19 cellular contexts compared by ENCODE assay signal in the genomic region with DNA sequence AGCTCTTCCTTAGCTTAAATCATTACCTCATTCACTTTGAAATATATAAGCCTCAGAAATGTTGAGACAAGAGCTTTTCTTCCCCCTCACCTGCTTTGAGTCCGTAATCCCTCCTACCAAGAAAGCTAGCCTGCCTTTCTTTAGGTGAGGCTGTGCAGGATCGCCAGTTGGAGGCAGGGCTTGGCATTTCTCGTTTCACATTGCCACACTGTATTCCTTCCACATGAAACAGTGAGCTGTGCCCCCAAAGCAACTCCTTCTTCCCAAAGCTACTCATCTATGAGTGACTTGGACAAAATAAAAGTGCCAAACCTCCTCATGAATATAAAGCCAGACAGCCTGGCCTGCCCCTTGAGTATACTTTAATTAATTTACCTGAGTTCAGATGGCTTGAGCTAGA.
"Had no signal": no experiment of that assay in that cellular context is flagged by ENCODE, and none has a peak within 500 bp of the region (broad histone marks: within the 10 kb centered on the region; RNA-seq: fewer than 3 reads in every experiment).

No MANE protein-coding gene starts in this region.

- H3K27ac Mint-ChIP-seq: immature natural killer cell, naive B cell had no signal

- H3K4me3 Mint-ChIP-seq: immature natural killer cell, naive B cell had no signal

- DNase-seq: effector memory CD4-positive, alpha-beta T cell; gastrocnemius medialis; glutamatergic neuron; immature natural killer cell; left ventricle myocardium inferior; mesenchymal stem cell; naive B cell; ovary; right cardiac atrium; small intestine; stimulated activated CD4-positive, alpha-beta T cell treated with anti-CD3 and anti-CD28 coated beads, Interleukin-12 subunit alpha, Interleukin-12 subunit beta, amount 100 ng/mL, for 4 hours; stimulated activated naive CD4-positive, alpha-beta T cell; transverse colon had no signal

- H3K36me3 ChIP-seq: neutrophil, ovary, suprapubic skin, transverse colon had no signal

- H3K27me3 ChIP-seq: esophagus muscularis mucosa, gastrocnemius medialis, neutrophil, ovary, suprapubic skin, transverse colon had no signal

- H3K27ac ChIP-seq: epithelial cell of prostate, esophagus muscularis mucosa, gastrocnemius medialis, left ventricle myocardium inferior, neutrophil, ovary, suprapubic skin, transverse colon had no signal

- H3K36me3 Mint-ChIP-seq: immature natural killer cell, naive B cell had no signal

- H3K4me1 Mint-ChIP-seq: immature natural killer cell, naive B cell had no signal

- H3K9me3 Mint-ChIP-seq: naive B cell, nephron had no signal

- H3K9me3 ChIP-seq: esophagus muscularis mucosa, gastrocnemius medialis, left ventricle myocardium inferior, neutrophil, ovary, suprapubic skin, transverse colon had no signal

- H3K4me1 ChIP-seq: suprapubic skin, transverse colon had no signal

- H3K4me3 ChIP-seq: esophagus muscularis mucosa, gastrocnemius medialis, left ventricle myocardium inferior, lung, ovary, suprapubic skin, transverse colon had no signal
